In genomic region chr13:44680746-44681355, GRCh38 we compare ENCODE assay signal across 27 cellular contexts.
"Had no signal": no experiment of that assay in that cellular context is flagged by ENCODE, and none has a peak within 500 bp of the region (broad histone marks: within the 10 kb centered on the region; RNA-seq: fewer than 3 reads in every experiment).

No MANE protein-coding gene starts in this region.

- ATAC-seq: activated CD8-positive, alpha-beta T cell treated with anti-CD3 and anti-CD28 coated beads, Interleukin-2, amount 10 ng/mL, durations not matched to agents 7 days and 5 days; foreskin keratinocyte; left lung; natural killer cell treated with Interleukin-12 subunit alpha and Interleukin-12 subunit beta and Interleukin-15 and Interleukin-18, amount 100 ng/mL, for 72 hours; upper lobe of right lung had no signal

- H3K4me1 ChIP-seq: foreskin keratinocyte, left lung, prostate gland, thyroid gland, upper lobe of right lung had no signal

- DNase-seq: activated CD4-positive, alpha-beta T cell treated with anti-CD3 and anti-CD28 coated beads for 1 hour; activated CD4-positive, alpha-beta T cell treated with anti-CD3 and anti-CD28 coated beads, Interleukin-2, amount 50 U/mL, for 1 hour; activated CD8-positive, alpha-beta T cell treated with anti-CD3 and anti-CD28 coated beads, Interleukin-2, amount 10 ng/mL, durations not matched to agents 7 days and 5 days; activated naive CD4-positive, alpha-beta T cell treated with Interleukin-2 at 50 U/mL for 16 hours; activated naive CD8-positive, alpha-beta T cell treated with anti-CD3 and anti-CD28 coated beads, Interleukin-2, amount 10 ng/mL, durations not matched to agents 7 days and 5 days; activated T-cell treated with anti-CD3 and anti-CD28 coated beads, Interleukin-2, amount 50 U/mL, for 1 hour; amygdala; cerebellar nuclear complex; cortex of kidney; foreskin keratinocyte; left lung; midbrain; ovary; stimulated activated CD4-positive, alpha-beta T cell treated with anti-CD3 and anti-CD28 coated beads, Interleukin-2, amount 100 ng/mL, for 48 hours; stimulated activated CD8-positive, alpha-beta memory T cell treated with anti-CD3 and anti-CD28 coated beads, Interleukin-4, amount 100 ng/mL, for 48 hours; stimulated activated naive CD4-positive, alpha-beta T cell treated with Interleukin-2 at 50 U/mL for 16 hours; substantia nigra; T-helper 1 cell; thyroid gland; upper lobe of right lung; WERI-Rb-1 had no signal

- H3K4me3 ChIP-seq: left lung, lung, ovary, prostate gland, thyroid gland, upper lobe of right lung had no signal

- H3K27me3 ChIP-seq: foreskin keratinocyte, left lung, ovary, thyroid gland, upper lobe of right lung had no signal

- H3K9me3 ChIP-seq: left lung, ovary, prostate gland, thyroid gland, upper lobe of right lung had no signal

- H3K27ac ChIP-seq: epithelial cell of prostate, foreskin keratinocyte, left lung, ovary, prostate gland, thyroid gland, upper lobe of right lung, WERI-Rb-1 had no signal

- H3K36me3 ChIP-seq: left lung, ovary, prostate gland, thyroid gland, upper lobe of right lung, WERI-Rb-1 had no signal

- H3K36me3 Mint-ChIP-seq: natural killer cell treated with Interleukin-12 subunit alpha and Interleukin-12 subunit beta and Interleukin-15 and Interleukin-18, amount 100 ng/mL, for 72 hours had no signal

- H3K4me3 Mint-ChIP-seq: activated CD8-positive, alpha-beta T cell treated with anti-CD3 and anti-CD28 coated beads, Interleukin-2, amount 10 ng/mL, durations not matched to agents 7 days and 5 days; activated naive CD8-positive, alpha-beta T cell treated with anti-CD3 and anti-CD28 coated beads, Interleukin-2, amount 10 ng/mL, durations not matched to agents 7 days and 5 days; natural killer cell treated with Interleukin-12 subunit alpha and Interleukin-12 subunit beta and Interleukin-15 and Interleukin-18, amount 100 ng/mL, for 72 hours had no signal

- FAIRE-seq: TTC549 had no signal

- H3K27me3 Mint-ChIP-seq: activated naive CD8-positive, alpha-beta T cell treated with anti-CD3 and anti-CD28 coated beads, Interleukin-2, amount 10 ng/mL, durations not matched to agents 7 days and 5 days had no signal

- H3K9me3 Mint-ChIP-seq: natural killer cell treated with Interleukin-12 subunit alpha and Interleukin-12 subunit beta and Interleukin-15 and Interleukin-18, amount 100 ng/mL, for 72 hours had no signal

- H3K27ac Mint-ChIP-seq: activated CD8-positive, alpha-beta T cell treated with anti-CD3 and anti-CD28 coated beads, Interleukin-2, amount 10 ng/mL, durations not matched to agents 7 days and 5 days; activated naive CD8-positive, alpha-beta T cell treated with anti-CD3 and anti-CD28 coated beads, Interleukin-2, amount 10 ng/mL, durations not matched to agents 7 days and 5 days; activated T-helper 2 cell treated with anti-CD3 and anti-CD28 coated beads, Interferon-gamma antibody, Interleukin-2, Interleukin-4, amounts not matched to agents 10 μg/mL and 5 μg/mL and 100 μg/mL, durations not matched to agents 14 hours and 24 hours and 36 hours; natural killer cell treated with Interleukin-12 subunit alpha and Interleukin-12 subunit beta and Interleukin-15 and Interleukin-18, amount 100 ng/mL, for 72 hours had no signal
